ENCODE assay signal across 8 cellular contexts in the genomic region with DNA sequence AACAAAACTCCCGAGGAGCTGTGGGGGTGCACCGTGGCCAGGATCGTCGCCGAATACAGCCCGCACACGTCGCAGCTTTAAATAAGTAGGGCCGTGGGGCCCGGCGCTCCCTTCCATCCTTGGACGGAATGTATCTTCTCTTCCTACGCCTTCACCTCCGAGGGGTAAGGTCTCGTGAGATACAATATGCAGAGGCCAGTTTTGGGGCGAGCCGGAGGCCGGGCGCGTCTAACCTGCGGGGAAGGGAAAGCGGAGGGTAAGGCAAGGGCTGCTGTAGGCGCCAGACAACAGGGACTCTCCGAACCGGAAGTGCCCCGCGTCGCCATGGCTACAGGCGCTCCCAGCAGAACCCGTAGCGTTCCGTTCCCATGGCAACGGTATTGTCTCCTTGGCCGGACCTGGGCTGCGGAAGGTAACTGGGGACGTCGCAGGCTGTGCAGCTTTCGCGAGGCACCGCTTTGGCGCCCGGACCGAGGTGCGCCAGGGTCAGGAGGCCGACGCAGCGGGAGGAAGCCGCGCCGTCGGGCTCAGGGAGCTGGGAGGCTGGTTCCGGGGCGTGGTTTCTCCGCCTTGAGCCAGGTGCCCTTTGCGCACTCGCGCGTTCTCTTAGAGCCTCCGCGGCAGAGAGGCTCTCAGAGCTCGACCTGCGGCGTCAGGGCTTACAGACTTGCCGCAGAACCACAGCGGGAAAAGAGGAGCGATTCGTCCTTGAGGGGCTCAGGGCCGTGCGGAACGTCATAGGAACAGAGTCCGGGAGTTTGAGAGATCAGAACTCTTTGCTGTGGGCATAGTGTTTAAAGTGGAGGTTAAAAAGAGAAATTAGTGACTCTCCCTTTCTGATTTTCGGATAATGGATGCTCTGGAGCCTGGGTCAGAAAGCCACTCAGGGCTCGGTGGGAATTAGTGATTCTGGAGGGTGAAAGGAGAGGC. TPM values are rescaled to one million over a fixed set of nuclear protein-coding genes. Genes with fewer than 3 reads are reported as not detected.
DNase-seq lines count a peak whose midpoint lies in the region; ATAC-seq and TF ChIP-seq lines count a peak whose summit lies in the region.

Gene TTC23L (plus strand): TSS at position 380 of the 930 bp plus-strand sequence. CDS start 1,508 bp downstream, outside the sequence.

- no peaks in the 10 kb centered on the region for H3K9me3 ChIP-seq in RWPE2 (ENCODE audit: severe bottlenecking)

- H3K36me3 Mint-ChIP-seq in activated naive CD4-positive, alpha-beta T cell treated with anti-CD3 and anti-CD28 coated beads, Interleukin-2, amount 10 ng/mL, durations not matched to agents 7 days and 5 days = no peaks in the 10 kb centered on the region

- no peaks in the 10 kb centered on the region for H3K27me3 ChIP-seq in RWPE2 (ENCODE audit: insufficient read depth, poor library complexity, severe bottlenecking)

- peak within 1 kb of the TSS; percentile 10 for H3K27ac ChIP-seq in RWPE2 (ENCODE audit: poor library complexity, severe bottlenecking)

- H3K4me1 ChIP-seq in RWPE2 (ENCODE audit: insufficient read depth, poor library complexity, severe bottlenecking) = peaks cover 2% of the 10 kb centered on the region

- CTCF ChIA-PET in activated naive CD4-positive, alpha-beta T cell treated with anti-CD3 and anti-CD28 coated beads, Interleukin-2, amount 10 ng/mL, durations not matched to agents 7 days and 5 days (lab: Charles Lee) = interaction anchor here (0.5 to 1.8 kb wide), 2 partner anchors 11 to 316 kb away, joined by 3 to 5 read pairs; no protein-coding TSS in a partner anchor

- H3K4me1 Mint-ChIP-seq in activated naive CD4-positive, alpha-beta T cell treated with anti-CD3 and anti-CD28 coated beads, Interleukin-2, amount 10 ng/mL, durations not matched to agents 7 days and 5 days = peaks cover 17% of the 10 kb centered on the region

- DNase-seq in DMS79 (lab: John Stamatoyannopoulos, UW) (peak; percentile 93), KG1 (lab: John Stamatoyannopoulos, UW) (peak; percentile 36), RWPE2 (ENCODE audit: low spot score) (peak; percentile 95), glomerular endothelial cell (ENCODE audit: extremely low read depth, low read depth, low spot score) (peak; percentile 25), nucleus accumbens (lab: John Stamatoyannopoulos, UW) (peak; percentile 39 to 93 (median 80)), superior temporal gyrus (ENCODE audit: extremely low spot score) (peak; percentile 93)
- DNase-seq in activated naive CD4-positive, alpha-beta T cell treated with anti-CD3 and anti-CD28 coated beads, Interleukin-2, amount 10 ng/mL, durations not matched to agents 7 days and 5 days = peak; percentile 94

- peak within 1 kb of the TSS; percentile 53 for H3K27ac Mint-ChIP-seq in activated naive CD4-positive, alpha-beta T cell treated with anti-CD3 and anti-CD28 coated beads, Interleukin-2, amount 10 ng/mL, durations not matched to agents 7 days and 5 days

- H3K4me3 Mint-ChIP-seq in activated naive CD4-positive, alpha-beta T cell treated with anti-CD3 and anti-CD28 coated beads, Interleukin-2, amount 10 ng/mL, durations not matched to agents 7 days and 5 days = peak within 1 kb of the TSS; percentile 89

- TF ChIP-seq CTCF in RWPE2 (IDR thresholded peaks at IDR 0.05; ENCODE audit: poor library complexity, severe bottlenecking) = no peak

- H3K4me3 ChIP-seq in RWPE2 (ENCODE audit: severe bottlenecking) = peak within 1 kb of the TSS; percentile 70

- ATAC-seq in GM21786 (IDR thresholded peaks at IDR 0.05; ENCODE audit: unreplicated experiment) (peak; percentile 96), RWPE2 (ENCODE audit: low read depth) (peak; percentile 95)

- no peaks in the 10 kb centered on the region for H3K36me3 ChIP-seq in RWPE2 (ENCODE audit: low read depth)

- H3K9me3 Mint-ChIP-seq in activated naive CD4-positive, alpha-beta T cell treated with anti-CD3 and anti-CD28 coated beads, Interleukin-2, amount 10 ng/mL, durations not matched to agents 7 days and 5 days = no peaks in the 10 kb centered on the region

- peaks cover 17% of the 10 kb centered on the region for H3K27me3 Mint-ChIP-seq in activated naive CD4-positive, alpha-beta T cell treated with anti-CD3 and anti-CD28 coated beads, Interleukin-2, amount 10 ng/mL, durations not matched to agents 7 days and 5 days

RNA-seq across cellular contexts. Expression of gene TTC23L, which starts in this region (rescaled TPM):
- total RNA-seq in glomerular endothelial cell = 0.41 and 0.63 TPM in 2 replicates

Comparison
In these comparisons a context has a peak if more than half of its experiments do, and no peak if none do; other contexts are left out.
1. Peak in every context shown above with its lines: DNase-seq, ATAC-seq, H3K4me3 ChIP-seq and H3K27ac ChIP-seq.
2. Peak in DNase-seq in glomerular endothelial cell; RNA of the gene not detected or under 1 TPM.
3. DNase-seq: peak in every context shown above with its lines; median percentile 95 in RWPE2; 94 in activated naive CD4-positive, alpha-beta T cell treated with anti-CD3 and anti-CD28 coated beads, Interleukin-2, amount 10 ng/mL, durations not matched to agents 7 days and 5 days; 93 in DMS79; 93 in superior temporal gyrus; 80 in nucleus accumbens; 36 in KG1; 25 in glomerular endothelial cell.